ENCODE assay signal across 1 cellular context in genomic region chr1:940121-941026, GRCh38.
TF ChIP-seq lines count a peak whose summit lies in the region.

No MANE protein-coding gene starts in this region.

TF ChIP-seq in HCT116, 20 proteins besides CTCF, POLR2A, EP300 and RAD21:
- TF ChIP-seq CEBPB (IDR thresholded peaks at IDR 0.05; ENCODE audit: low read depth) = no peak
- TF ChIP-seq SP1 (IDR thresholded peaks at IDR 0.05; ENCODE audit: low read depth) = no peak
- no peak for TF ChIP-seq POLR2AphosphoS5 (IDR thresholded peaks at IDR 0.05; ENCODE audit: low read depth, low read length)
- peak; percentile 71 for TF ChIP-seq TCF7L2 (IDR thresholded peaks at IDR 0.05; ENCODE audit: borderline replicate concordance, extremely low read depth, insufficient read depth, insufficient read length)
